ENCODE assay signal across 8 cellular contexts in genomic region chr16:21358261-21358795, GRCh38.
A peak's percentile ranks its signal among the peaks of the same experiment; 100 is the strongest.
DNase-seq lines count a peak whose midpoint lies in the region; ATAC-seq lines count a peak whose summit lies in the region.
"Not testable (repeated sequence)": the region's sequence is repeated elsewhere in the genome, so short reads cannot be mapped to it uniquely, and the experiment has no call there.

No MANE protein-coding gene starts in this region.

- H4K20me1 ChIP-seq in BLaER1 treated with 17β-estradiol and CSF1 and Interleukin-3, amounts not matched to agents 10 nM and 100 nM, result not testable (repeated sequence)

- peaks cover 77 to 92% (median 85%) of the 10 kb centered on the region in 10 experiments for H3K4me1 ChIP-seq in BLaER1 treated with 17β-estradiol and CSF1 and Interleukin-3, amounts not matched to agents 10 nM and 100 nM

- H3K27me3 ChIP-seq in BLaER1 treated with 17β-estradiol and CSF1 and Interleukin-3, amounts not matched to agents 10 nM and 100 nM, result not testable (repeated sequence)

- peak overlapping the region; percentile 50 to 81 (median 69) for H3K4me2 ChIP-seq in BLaER1 treated with 17β-estradiol and CSF1 and Interleukin-3, amounts not matched to agents 10 nM and 100 nM

- not testable (repeated sequence) for H3K36me3 ChIP-seq in BLaER1 treated with 17β-estradiol and CSF1 and Interleukin-3, amounts not matched to agents 10 nM and 100 nM

- H3K4me3 ChIP-seq in BLaER1 treated with 17β-estradiol and CSF1 and Interleukin-3, amounts not matched to agents 10 nM and 100 nM, result peak overlapping the region in 3 of 10 experiments; percentile 25 to 44 (median 28); a peak in 4 of 20 replicates

- ATAC-seq in GM18861 (IDR thresholded peaks at IDR 0.05; ENCODE audit: unreplicated experiment) (peak; percentile 35), GM19455 (IDR thresholded peaks at IDR 0.05; ENCODE audit: unreplicated experiment) (peak; percentile 48), HG02571 (IDR thresholded peaks at IDR 0.05; ENCODE audit: unreplicated experiment) (peak; percentile 30), HG03095 (IDR thresholded peaks at IDR 0.05; ENCODE audit: unreplicated experiment) (peak; percentile 51), HG03571 (IDR thresholded peaks at IDR 0.05; ENCODE audit: unreplicated experiment) (peak; percentile 49)

- peak overlapping the region; percentile 58 to 87 (median 81); a peak in 21 of 22 replicates for H3K27ac ChIP-seq in BLaER1 treated with 17β-estradiol and CSF1 and Interleukin-3, amounts not matched to agents 10 nM and 100 nM

- not testable (repeated sequence) for H3K9me3 ChIP-seq in BLaER1 treated with 17β-estradiol and CSF1 and Interleukin-3, amounts not matched to agents 10 nM and 100 nM (replicated peaks in 1 of 11)

- peak overlapping the region; percentile 51 to 72 (median 63); a peak in 19 of 22 replicates for H3K9ac ChIP-seq in BLaER1 treated with 17β-estradiol and CSF1 and Interleukin-3, amounts not matched to agents 10 nM and 100 nM

- DNase-seq in SIG-M5 treated with dmso at 0.1 percent for 504 hours (lab: John Stamatoyannopoulos, UW; ENCODE audit: unreplicated experiment), result peak; percentile 76
- peak; percentile 37 for DNase-seq in medulla oblongata (ENCODE audit: extremely low spot score)
